In the genomic region with DNA sequence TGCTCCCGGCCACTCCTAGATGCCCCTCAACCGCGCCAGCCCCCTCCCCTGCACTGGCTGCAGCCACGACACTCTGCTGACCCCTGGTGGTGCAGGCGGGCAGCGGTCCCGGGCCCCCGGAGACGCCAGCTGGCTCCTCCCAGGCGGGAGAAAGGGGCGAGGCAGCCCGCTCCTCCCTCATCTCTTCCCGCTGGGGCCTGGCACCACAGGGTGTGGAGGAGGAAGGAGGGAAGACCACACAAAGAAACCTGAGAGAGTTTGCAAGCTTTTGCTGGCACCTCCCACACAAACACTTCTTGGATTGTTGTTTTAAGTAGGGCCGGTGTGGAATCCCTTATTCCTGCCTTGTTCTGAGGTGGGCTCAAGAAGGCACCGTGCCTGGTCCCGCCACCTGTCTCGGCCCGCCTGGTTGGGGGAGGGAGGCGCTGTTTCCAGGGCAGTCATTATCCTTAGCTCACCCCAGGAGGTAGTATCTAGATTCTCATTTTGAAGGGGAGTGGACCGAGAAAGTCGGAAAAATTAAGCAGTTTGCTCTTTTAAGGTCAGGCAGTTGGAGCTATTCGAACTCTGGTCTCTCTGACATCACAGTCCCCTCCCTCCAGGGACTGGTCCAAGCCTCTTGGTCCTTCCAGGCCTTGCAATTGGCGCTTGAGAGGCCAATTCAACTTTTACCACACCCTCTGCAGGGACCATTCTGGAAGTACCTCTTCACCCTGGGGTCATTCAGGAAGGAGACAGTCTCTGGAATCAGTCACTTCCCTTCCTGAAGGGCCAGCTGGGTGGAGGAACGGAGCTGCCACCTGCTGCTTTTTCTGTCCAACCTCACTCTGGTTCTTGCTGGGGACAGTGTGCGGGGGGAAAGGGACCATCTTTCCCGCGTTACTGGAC, we compare ENCODE assay signal across 1 cellular context.
TF ChIP-seq lines count a peak whose summit lies in the region.

No MANE protein-coding gene starts in this region.

TF ChIP-seq in PFSK-1, 5 proteins besides CTCF, POLR2A, EP300 and RAD21 (continued from another document):
- TF ChIP-seq, protein P1, sequence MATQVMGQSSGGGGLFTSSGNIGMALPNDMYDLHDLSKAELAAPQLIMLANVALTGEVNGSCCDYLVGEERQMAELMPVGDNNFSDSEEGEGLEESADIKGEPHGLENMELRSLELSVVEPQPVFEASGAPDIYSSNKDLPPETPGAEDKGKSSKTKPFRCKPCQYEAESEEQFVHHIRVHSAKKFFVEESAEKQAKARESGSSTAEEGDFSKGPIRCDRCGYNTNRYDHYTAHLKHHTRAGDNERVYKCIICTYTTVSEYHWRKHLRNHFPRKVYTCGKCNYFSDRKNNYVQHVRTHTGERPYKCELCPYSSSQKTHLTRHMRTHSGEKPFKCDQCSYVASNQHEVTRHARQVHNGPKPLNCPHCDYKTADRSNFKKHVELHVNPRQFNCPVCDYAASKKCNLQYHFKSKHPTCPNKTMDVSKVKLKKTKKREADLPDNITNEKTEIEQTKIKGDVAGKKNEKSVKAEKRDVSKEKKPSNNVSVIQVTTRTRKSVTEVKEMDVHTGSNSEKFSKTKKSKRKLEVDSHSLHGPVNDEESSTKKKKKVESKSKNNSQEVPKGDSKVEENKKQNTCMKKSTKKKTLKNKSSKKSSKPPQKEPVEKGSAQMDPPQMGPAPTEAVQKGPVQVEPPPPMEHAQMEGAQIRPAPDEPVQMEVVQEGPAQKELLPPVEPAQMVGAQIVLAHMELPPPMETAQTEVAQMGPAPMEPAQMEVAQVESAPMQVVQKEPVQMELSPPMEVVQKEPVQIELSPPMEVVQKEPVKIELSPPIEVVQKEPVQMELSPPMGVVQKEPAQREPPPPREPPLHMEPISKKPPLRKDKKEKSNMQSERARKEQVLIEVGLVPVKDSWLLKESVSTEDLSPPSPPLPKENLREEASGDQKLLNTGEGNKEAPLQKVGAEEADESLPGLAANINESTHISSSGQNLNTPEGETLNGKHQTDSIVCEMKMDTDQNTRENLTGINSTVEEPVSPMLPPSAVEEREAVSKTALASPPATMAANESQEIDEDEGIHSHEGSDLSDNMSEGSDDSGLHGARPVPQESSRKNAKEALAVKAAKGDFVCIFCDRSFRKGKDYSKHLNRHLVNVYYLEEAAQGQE (IDR thresholded peaks at IDR 0.05; ENCODE audit: insufficient read depth in 1 of 2, low read depth in 2 of 2, low read length in 2 of 2): 0 out of 4 replicates have a peak, but pooled peaks of 1 of the 2 experiments have one; percentile 16
- no peak for TF ChIP-seq TAF1 (IDR thresholded peaks at IDR 0.05; ENCODE audit: borderline replicate concordance, insufficient read depth, low read length)
- peak; percentile 55; the same call in 1 of the 2 replicates for TF ChIP-seq POLR2AphosphoS5 (IDR thresholded peaks at IDR 0.05; ENCODE audit: low read depth, low read length)
